17 cellular contexts compared by ENCODE assay signal in the genomic region with DNA sequence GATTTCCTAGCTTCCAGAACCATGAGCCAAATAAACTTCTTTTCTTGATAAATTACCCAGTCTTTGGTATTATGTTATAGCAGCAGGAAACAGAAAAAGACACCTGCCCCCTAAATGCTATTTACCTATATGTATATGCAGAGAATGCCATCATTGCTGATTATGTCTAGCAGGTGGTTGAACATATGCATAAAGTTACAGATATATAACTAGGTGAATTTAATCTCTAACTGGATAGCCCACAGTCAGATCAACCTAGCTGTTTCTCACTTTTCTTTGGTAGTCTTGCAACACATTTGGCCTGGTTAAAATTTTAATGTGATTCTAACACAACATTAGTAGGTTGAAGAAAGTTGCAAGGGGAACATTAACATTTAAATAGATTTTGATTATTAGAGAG. TPM values are rescaled to one million over a fixed set of nuclear protein-coding genes. Genes with fewer than 3 reads are reported as not detected.
DNase-seq lines count a peak whose midpoint lies in the region; ATAC-seq and TF ChIP-seq lines count a peak whose summit lies in the region.
"Had no signal": no experiment of that assay in that cellular context is flagged by ENCODE, and none has a peak within 500 bp of the region (broad histone marks: within the 10 kb centered on the region; RNA-seq: fewer than 3 reads in every experiment).

No MANE protein-coding gene starts in this region.

- POLR2A ChIA-PET in CD8-positive, alpha-beta T cell (lab: Charles Lee): no interaction called here
- POLR2A ChIA-PET in T-cell (lab: Charles Lee): no interaction called here

- H3K9me3 Mint-ChIP-seq in CD8-positive, alpha-beta T cell: no peaks in the 10 kb centered on the region
- H3K9me3 Mint-ChIP-seq in T-cell: peaks cover 0 to 3% (median 0%) of the 10 kb centered on the region in 3 donors
- peaks cover 26% of the 10 kb centered on the region for H3K9me3 Mint-ChIP-seq in nephron

- ATAC-seq in CD8-positive, alpha-beta T cell: no peak
- ATAC-seq in GM18861 (IDR thresholded peaks at IDR 0.05; ENCODE audit: unreplicated experiment) (peak; percentile 39), T-cell (replicated peaks in 1 of 4) (no peak)
- ATAC-seq: A549 had no signal

- peak overlapping the region; percentile 75 for H3K27ac Mint-ChIP-seq in CD8-positive, alpha-beta T cell
- H3K27ac Mint-ChIP-seq in T-cell: peak overlapping the region; percentile 82 to 87
- H3K27ac Mint-ChIP-seq in nephron: peak overlapping the region in 2 of 3 experiments; percentile 72 to 82
- H3K27ac Mint-ChIP-seq: CD14-positive monocyte, HFFc6 had no signal

- no peak overlapping the region for H3K4me3 ChIP-seq in CD8-positive, alpha-beta T cell (ENCODE audit: low read depth, low read length)
- H3K4me3 ChIP-seq: A549 had no signal

- H3K4me1 ChIP-seq in CD8-positive, alpha-beta T cell (ENCODE audit: insufficient read depth, low read length): peaks cover 31% of the 10 kb centered on the region
- H3K4me1 ChIP-seq: A549, BE2C had no signal

- TF ChIP-seq CTCF in CD8-positive, alpha-beta T cell (IDR thresholded peaks at IDR 0.05): no peak
- no peak for TF ChIP-seq CTCF in nephron (IDR thresholded peaks at IDR 0.05; ENCODE audit: unreplicated experiment in 3 of 3)

- no peak overlapping the region for H3K27ac ChIP-seq in CD8-positive, alpha-beta T cell (ENCODE audit: low read depth, low read length)
- H3K27ac ChIP-seq: A549 had no signal

- DNase-seq in CD8-positive, alpha-beta T cell: no peak
- DNase-seq in T-cell (no peak), cerebellar cortex (ENCODE audit: low spot score) (no peak), NCI-H1105 (lab: John Stamatoyannopoulos, UW) (no peak), C1 segment of cervical spinal cord (lab: John Stamatoyannopoulos, UW) (no peak), SKM-1 (lab: John Stamatoyannopoulos, UW; ENCODE audit: unreplicated experiment) (no peak)
- DNase-seq: BE2C, Calu3, DMS 273 treated with DMSO at 0.1 percent for 48 hours, HCEC 1CT, HFFc6, IMR-90, KBM-7 had no signal

- no peaks in the 10 kb centered on the region for H3K9me3 ChIP-seq in CD8-positive, alpha-beta T cell (ENCODE audit: low read length)
- H3K9me3 ChIP-seq: BE2C had no signal

- H3K4me1 Mint-ChIP-seq in CD8-positive, alpha-beta T cell (ENCODE audit: low read depth): peaks cover 35% of the 10 kb centered on the region
- peaks cover 32 to 57% (median 34%) of the 10 kb centered on the region in 3 donors for H3K4me1 Mint-ChIP-seq in T-cell
- peaks cover 4% of the 10 kb centered on the region for H3K4me1 Mint-ChIP-seq in nephron

- H3K27me3 ChIP-seq in CD8-positive, alpha-beta T cell (ENCODE audit: insufficient read depth, low read length): no peaks in the 10 kb centered on the region
- H3K27me3 ChIP-seq: BE2C had no signal

- no peaks in the 10 kb centered on the region for H3K36me3 ChIP-seq in CD8-positive, alpha-beta T cell (ENCODE audit: insufficient read depth, low read length)
- H3K36me3 ChIP-seq: BE2C had no signal

- H3K4me3 Mint-ChIP-seq in CD8-positive, alpha-beta T cell: no peak overlapping the region
- H3K4me3 Mint-ChIP-seq in T-cell (peak overlapping the region in 1 of 3 donors; percentile 13), nephron (no peak overlapping the region)
- H3K4me3 Mint-ChIP-seq: CD14-positive monocyte, HFFc6 had no signal

- intact Hi-C loops in CD8-positive, alpha-beta T cell (cut with DNase I, micrococcal nuclease): no loop called here

- CTCF ChIA-PET in CD8-positive, alpha-beta T cell (lab: Charles Lee): no interaction called here
- CTCF ChIA-PET in T-cell (lab: Charles Lee): no interaction called here

- no peaks in the 10 kb centered on the region for H3K27me3 Mint-ChIP-seq in CD8-positive, alpha-beta T cell (ENCODE audit: low read depth)
- H3K27me3 Mint-ChIP-seq in T-cell: no peaks in the 10 kb centered on the region
- H3K27me3 Mint-ChIP-seq in nephron (ENCODE audit: low read depth): no peaks in the 10 kb centered on the region

- H3K36me3 Mint-ChIP-seq in CD8-positive, alpha-beta T cell: no peaks in the 10 kb centered on the region
- H3K36me3 Mint-ChIP-seq in T-cell (no peaks in the 10 kb centered on the region), nephron (ENCODE audit: low read depth) (peaks cover 6% of the 10 kb centered on the region)
- H3K36me3 Mint-ChIP-seq: CD14-positive monocyte had no signal

RNA-seq across cellular contexts. Expression of a gene that starts 7.1 kb away (rescaled TPM):
- 10 to 100 TPM; 17.9 to 18.5 TPM for total RNA-seq in CD8-positive, alpha-beta T cell
- total RNA-seq in T-cell: 10 to 100 TPM; 11.1 to 20.3 (median 13.6) TPM
